In the genomic region with DNA sequence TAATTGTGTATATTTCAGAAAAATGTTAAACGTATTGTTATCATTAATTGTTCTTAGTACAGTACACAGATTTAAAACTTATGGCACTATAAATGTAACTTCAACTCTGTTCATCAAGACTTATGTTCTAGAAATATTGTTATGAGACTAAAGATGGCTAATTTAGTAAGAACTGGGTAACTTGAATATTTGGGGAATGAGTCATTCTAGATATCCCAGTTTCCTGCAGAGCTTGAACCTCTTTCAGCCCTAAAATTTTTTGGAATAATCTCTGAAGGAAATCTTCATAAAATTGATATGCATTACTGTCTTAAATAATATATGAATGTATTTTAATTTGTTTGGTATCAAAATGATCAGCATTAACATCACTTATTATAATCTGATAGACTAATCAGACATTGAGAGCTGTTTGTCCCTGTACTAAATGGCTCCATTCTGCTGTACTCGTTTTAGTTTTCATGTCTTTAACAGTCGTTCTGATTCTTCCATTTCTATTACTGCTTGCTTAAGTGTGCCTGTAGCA, we compare ENCODE assay signal across 19 cellular contexts.
DNase-seq lines count a peak whose midpoint lies in the region; ATAC-seq, FAIRE-seq and TF ChIP-seq lines count a peak whose summit lies in the region.
"Had no signal": no experiment of that assay in that cellular context is flagged by ENCODE, and none has a peak within 500 bp of the region (broad histone marks: within the 10 kb centered on the region; RNA-seq: fewer than 3 reads in every experiment).

No MANE protein-coding gene starts in this region.

- H3K9ac ChIP-seq in IMR-90 (ENCODE audit: low read depth, low read length) = no peak overlapping the region

- no peak overlapping the region for H3K27ac ChIP-seq in IMR-90 (ENCODE audit: insufficient read depth, low read length)
- peak overlapping the region; percentile 11 for H3K27ac ChIP-seq in mesodermal cell (ENCODE audit: low read depth, low read length, severe bottlenecking)
- H3K27ac ChIP-seq: ovary had no signal

- POLR2A ChIA-PET in IMR-90 (lab: Charles Lee; ENCODE audit: unreplicated experiment) = no interaction called here

- no peak overlapping the region for H2AFZ ChIP-seq in IMR-90 (replicated peaks; ENCODE audit: low read length, poor library complexity)

- peak overlapping the region; percentile 43; the same call in 1 of the 2 replicates for H2BK120ac ChIP-seq in IMR-90 (ENCODE audit: low read depth, low read length)

- H3K4me3 ChIP-seq in IMR-90 (ENCODE audit: insufficient read depth, low read depth, low read length) (no peak overlapping the region), bronchial epithelial cell (ENCODE audit: low read depth, low read length) (no peak overlapping the region), mesodermal cell (ENCODE audit: extremely low read depth, insufficient read depth, low read length, poor library complexity, severe bottlenecking) (no peak overlapping the region)
- H3K4me3 ChIP-seq: ovary, sigmoid colon had no signal

- peak overlapping the region; percentile 55 for H2BK5ac ChIP-seq in IMR-90 (ENCODE audit: low read depth, low read length, poor library complexity, severe bottlenecking)

- no peak overlapping the region for H2AK9ac ChIP-seq in IMR-90 (replicated peaks; ENCODE audit: low read depth, low read length, poor library complexity)

- no peak overlapping the region for H4K5ac ChIP-seq in IMR-90 (ENCODE audit: low read depth, low read length)

- no peaks in the 10 kb centered on the region for H3K27me3 ChIP-seq in IMR-90 (ENCODE audit: control insufficient read depth, insufficient read depth, low read length)
- H3K27me3 ChIP-seq in bronchial epithelial cell (ENCODE audit: control insufficient read depth, insufficient read depth, low read length) = no peaks in the 10 kb centered on the region
- H3K27me3 ChIP-seq: ovary, sigmoid colon had no signal

- no peak overlapping the region for H3K56ac ChIP-seq in IMR-90 (ENCODE audit: extremely low read depth, insufficient read depth, low read length)

- H3K14ac ChIP-seq in IMR-90 (replicated peaks; ENCODE audit: low read depth, low read length) = no peak overlapping the region

- no CpG with 5 or more reads among the region's 3 CpGs for WGBS in IMR-90 (ENCODE audit: extremely low coverage in 2 of 2, insufficient read length in 1 of 2), 2 experiments
- WGBS in mesodermal cell (ENCODE audit: insufficient coverage in 2 of 2), 2 experiments = 83 to 97% methylated on average over 2 of the region's 3 CpGs

- H3K36me3 ChIP-seq in IMR-90 (ENCODE audit: control insufficient read depth, insufficient read depth, low read length) = peaks cover 7% of the 10 kb centered on the region
- H3K36me3 ChIP-seq in bronchial epithelial cell (ENCODE audit: control insufficient read depth, insufficient read depth, low read length) = peaks cover 4% of the 10 kb centered on the region
- peaks cover 24% of the 10 kb centered on the region for H3K36me3 ChIP-seq in mesodermal cell (ENCODE audit: control insufficient read depth, insufficient read depth, low read length)
- H3K36me3 ChIP-seq: ovary had no signal

- no TSS peak for BruUV-seq in IMR-90 (replicated peaks; lab: Mats Ljungman, UMichigan)

- H3K9me3 ChIP-seq in IMR-90 (ENCODE audit: control insufficient read depth, insufficient read depth, low read length) (no peaks in the 10 kb centered on the region), mesodermal cell (ENCODE audit: control insufficient read depth, low read length) (no peaks in the 10 kb centered on the region)
- H3K9me3 ChIP-seq: ovary, sigmoid colon had no signal

- H4K8ac ChIP-seq in IMR-90 (ENCODE audit: low read depth in 2 of 2, low read length in 2 of 2) = peak overlapping the region in 1 of 2 experiments; percentile 6; a peak in 1 of 4 replicates

- H2BK15ac ChIP-seq in IMR-90 (ENCODE audit: low read depth, low read length) = peak overlapping the region; percentile 38; the same call in 1 of the 3 replicates

- no peaks in the 10 kb centered on the region for H4K20me1 ChIP-seq in IMR-90 (ENCODE audit: insufficient read depth, low read length)

- H3K9me1 ChIP-seq in IMR-90 (ENCODE audit: insufficient read depth, low read length) = 0 out of 2 replicates have a peak, but pooled peaks cover 3% of the 10 kb centered on the region

- in situ Hi-C loops in IMR-90 (cut with MboI; ENCODE audit: low sequenced_read_pairs) = no loop called here

- no peak overlapping the region for H3K23ac ChIP-seq in IMR-90 (ENCODE audit: low read depth, low read length)

- H2AK5ac ChIP-seq in IMR-90 (ENCODE audit: low read depth, low read length) = peak overlapping the region; percentile 10; the same call in 1 of the 2 replicates

- H3K18ac ChIP-seq in IMR-90 (ENCODE audit: low read depth, low read length) = peak overlapping the region; percentile 7; the same call in 1 of the 2 replicates

- no peak for TF ChIP-seq RAD21 in IMR-90 (IDR thresholded peaks at IDR 0.05; ENCODE audit: low read length)

- H2BK20ac ChIP-seq in IMR-90 (ENCODE audit: low read depth, low read length) = no peak overlapping the region

- 0 out of 2 replicates have a peak overlapping the region, but pooled peaks have one; percentile 26 for H4K91ac ChIP-seq in IMR-90 (ENCODE audit: insufficient read depth, low read depth, low read length)

- TF ChIP-seq CTCF in IMR-90 (conservative IDR thresholded peaks at IDR 0.05; ENCODE audit: low read depth, low read length) = no peak
- no peak for TF ChIP-seq CTCF in bronchial epithelial cell (IDR thresholded peaks at IDR 0.05; ENCODE audit: insufficient read depth, low read length, severe bottlenecking)
- no peak for TF ChIP-seq CTCF in omental fat pad (IDR thresholded peaks at IDR 0.05)

- H3K79me1 ChIP-seq in IMR-90 (ENCODE audit: low read depth in 1 of 2, low read length in 2 of 2) = peaks cover 0 to 12% of the 10 kb centered on the region in 2 experiments; a peak in 2 of 4 replicates

- peak overlapping the region; percentile 10; the same call in 1 of the 2 replicates for H3K4me2 ChIP-seq in IMR-90 (ENCODE audit: low read depth, low read length)

- TF ChIP-seq POLR2A in IMR-90 (IDR thresholded peaks at IDR 0.05; ENCODE audit: low read depth, low read length) = no peak

- peak overlapping the region; percentile 12; the same call in 1 of the 2 replicates for H3K4ac ChIP-seq in IMR-90 (ENCODE audit: low read depth, low read length)

- CTCF ChIA-PET in IMR-90 (lab: Yijun Ruan, JAX) = interaction anchor here (1.2 to 1.5 kb wide), 2 partner anchors 13 to 30 kb away, joined by 3 to 4 read pairs; no protein-coding TSS in a partner anchor

- dilution Hi-C loops in IMR-90 (cut with HindIII; ENCODE audit: low sequenced_read_pairs, unreplicated experiment) = no loop called here

- intact Hi-C loops in IMR-90 (cut with micrococcal nuclease) = no loop called here

- DNase-seq in AG08395 (ENCODE audit: low spot score) (peak; percentile 24), IMR-90 (peak; percentile 53), bronchial epithelial cell (ENCODE audit: low read depth) (peak; percentile 36), omental fat pad (ENCODE audit: low spot score) (no peak), cerebellar nuclear complex (lab: John Stamatoyannopoulos, UW) (no peak)
- DNase-seq: amniotic stem cell; NCI-H146; ovary; sigmoid colon; stimulated activated CD4-positive, alpha-beta T cell treated with anti-CD3 and anti-CD28 coated beads, Interleukin-2, amount 100 ng/mL, for 24 hours; T-helper 2 cell had no signal

- FAIRE-seq in bronchial epithelial cell (lab: Jason Lieb, UNC) = no peak
- FAIRE-seq: frontal cortex, GM12891 had no signal

- ATAC-seq in IMR-90 (ENCODE audit: low read depth) (peak; percentile 33), HG03439 (IDR thresholded peaks at IDR 0.05; ENCODE audit: unreplicated experiment) (no peak), omental fat pad (ENCODE audit: low FRiP score) (no peak), GM18502 (IDR thresholded peaks at IDR 0.05; ENCODE audit: poor library complexity, unreplicated experiment) (no peak)
- ATAC-seq: activated CD4-positive, CD25-positive, alpha-beta regulatory T cell treated with anti-CD3 and anti-CD28 coated beads, Interleukin-2, amount 50 U/mL, for 24 hours; activated T-helper 17 cell treated with anti-CD3 and anti-CD28 coated beads, Interleukin-2, amount 50 U/mL, for 72 hours; Right ventricle myocardium inferior had no signal

- H3K4me1 ChIP-seq in IMR-90 (ENCODE audit: control insufficient read depth, insufficient read depth, low read length) (peaks cover 8% of the 10 kb centered on the region), mesodermal cell (ENCODE audit: control insufficient read depth, insufficient read depth, low read length, poor library complexity, severe bottlenecking) (peaks cover 15% of the 10 kb centered on the region)

TF ChIP-seq in IMR-90, 13 proteins besides CTCF, POLR2A, EP300 and RAD21:
- TF ChIP-seq MXI1 (IDR thresholded peaks at IDR 0.05; ENCODE audit: borderline replicate concordance, low read depth, low read length) (no peak), CEBPB (IDR thresholded peaks at IDR 0.05; ENCODE audit: low read depth, low read length) (no peak), FOS (IDR thresholded peaks at IDR 0.05; ENCODE audit: low read depth, low read length) (no peak; the same call in 1 of the 2 replicates), RCOR1 (IDR thresholded peaks at IDR 0.05; ENCODE audit: insufficient replicate concordance, low read length) (no peak), NFE2L2 (IDR thresholded peaks at IDR 0.05; ENCODE audit: low read depth, low read length) (no peak)
- TF ChIP-seq, protein P1, sequence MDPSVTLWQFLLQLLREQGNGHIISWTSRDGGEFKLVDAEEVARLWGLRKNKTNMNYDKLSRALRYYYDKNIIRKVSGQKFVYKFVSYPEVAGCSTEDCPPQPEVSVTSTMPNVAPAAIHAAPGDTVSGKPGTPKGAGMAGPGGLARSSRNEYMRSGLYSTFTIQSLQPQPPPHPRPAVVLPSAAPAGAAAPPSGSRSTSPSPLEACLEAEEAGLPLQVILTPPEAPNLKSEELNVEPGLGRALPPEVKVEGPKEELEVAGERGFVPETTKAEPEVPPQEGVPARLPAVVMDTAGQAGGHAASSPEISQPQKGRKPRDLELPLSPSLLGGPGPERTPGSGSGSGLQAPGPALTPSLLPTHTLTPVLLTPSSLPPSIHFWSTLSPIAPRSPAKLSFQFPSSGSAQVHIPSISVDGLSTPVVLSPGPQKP (IDR thresholded peaks at IDR 0.05; ENCODE audit: borderline replicate concordance, low read depth, low read length) = no peak
- TF ChIP-seq, protein P2, sequence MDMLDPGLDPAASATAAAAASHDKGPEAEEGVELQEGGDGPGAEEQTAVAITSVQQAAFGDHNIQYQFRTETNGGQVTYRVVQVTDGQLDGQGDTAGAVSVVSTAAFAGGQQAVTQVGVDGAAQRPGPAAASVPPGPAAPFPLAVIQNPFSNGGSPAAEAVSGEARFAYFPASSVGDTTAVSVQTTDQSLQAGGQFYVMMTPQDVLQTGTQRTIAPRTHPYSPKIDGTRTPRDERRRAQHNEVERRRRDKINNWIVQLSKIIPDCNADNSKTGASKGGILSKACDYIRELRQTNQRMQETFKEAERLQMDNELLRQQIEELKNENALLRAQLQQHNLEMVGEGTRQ (IDR thresholded peaks at IDR 0.05; ENCODE audit: low read depth, low read length) = no peak

Comparison
In these comparisons a context has a peak if more than half of its experiments do, and no peak if none do; other contexts are left out.
1. DNase-seq: peak in AG08395 (single experiment), IMR-90 (single experiment) and bronchial epithelial cell (single experiment); none in omental fat pad (single experiment) and cerebellar nuclear complex (0 of 2).